Comparison of ENCODE assay signal across 23 cellular contexts in the genomic region with DNA sequence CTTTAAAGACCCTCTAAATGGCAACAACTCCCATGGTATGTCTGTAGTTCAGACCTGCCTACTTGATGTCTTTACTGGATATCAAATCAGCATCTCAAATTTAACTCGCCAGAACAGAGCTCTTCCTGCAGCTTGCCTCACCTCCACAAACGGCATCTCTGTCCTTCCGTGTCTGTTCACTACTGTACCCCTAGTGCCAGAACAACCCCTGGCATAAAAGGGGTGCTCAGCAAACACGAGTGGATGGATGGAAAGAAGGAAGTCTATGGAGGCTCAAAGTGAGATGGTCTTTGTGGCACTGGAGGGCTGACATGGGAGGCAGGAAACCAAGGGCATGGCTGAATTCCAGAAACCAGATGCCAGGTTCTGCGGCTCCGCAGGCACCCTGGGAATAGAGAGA. TPM values are rescaled to one million over a fixed set of nuclear protein-coding genes. Genes with fewer than 3 reads are reported as not detected.
DNase-seq lines count a peak whose midpoint lies in the region; ATAC-seq, FAIRE-seq and TF ChIP-seq lines count a peak whose summit lies in the region.
"Had no signal": no experiment of that assay in that cellular context is flagged by ENCODE, and none has a peak within 500 bp of the region (broad histone marks: within the 10 kb centered on the region; RNA-seq: fewer than 3 reads in every experiment).

No MANE protein-coding gene starts in this region.

- BruUV-seq in K562 (replicated peaks; lab: Mats Ljungman, UMichigan) = no TSS peak

- H3K36me3 Mint-ChIP-seq in activated T-cell treated with anti-CD3 and anti-CD28 coated beads, Interleukin-2, amount 50 U/mL, for 24 hours (ENCODE audit: low read depth) = peaks cover 82% of the 10 kb centered on the region
- H3K36me3 Mint-ChIP-seq in activated T-cell treated with anti-CD3 and anti-CD28 coated beads, Interleukin-2, amount 50 U/mL, for 4 hours (ENCODE audit: insufficient read depth) = peaks cover 21% of the 10 kb centered on the region
- H3K36me3 Mint-ChIP-seq in GM23338 (ENCODE audit: low read depth) (peaks cover 22% of the 10 kb centered on the region), neural crest cell (ENCODE audit: low read depth) (peaks cover 9% of the 10 kb centered on the region)
- peaks cover 31% of the 10 kb centered on the region for H3K36me3 Mint-ChIP-seq in stimulated activated memory B cell treated with anti-CD40 and anti-IgM and Interleukin-4, amounts not matched to agents 10 μg/mL and 1 μg/mL and 100 μg/mL, for 72 hours

- no peak for TF ChIP-seq RAD21 in K562 (CRISPR knock-in tag; conservative IDR thresholded peaks at IDR 0.05 in 1 of 2, IDR thresholded peaks at IDR 0.05 in 1 of 2)

- H3K79me2 ChIP-seq in GM23338 (replicated peaks; ENCODE audit: insufficient read depth) (no peaks in the 10 kb centered on the region), K562 (ENCODE audit: control insufficient read depth, insufficient read depth, low read length) (no peaks in the 10 kb centered on the region)
- H3K79me2 ChIP-seq: parathyroid adenoma had no signal

- H3K4me1 ChIP-seq in GM23338 (ENCODE audit: insufficient read depth) (no peaks in the 10 kb centered on the region; the same call in 1 of the 2 replicates), K562 (replicated peaks in 1 of 2; ENCODE audit: control insufficient read depth in 2 of 2, insufficient read depth in 2 of 2, low read length in 2 of 2) (peaks cover 0 to 32% of the 10 kb centered on the region in 2 experiments; a peak in 2 of 5 replicates)

- WGBS in K562 (ENCODE audit: insufficient coverage, low coverage, missing lambda C conversion rate) = 82% methylated on average over 6 of the region's 6 CpGs

- H3K27me3 Mint-ChIP-seq in activated T-cell treated with anti-CD3 and anti-CD28 coated beads, Interleukin-2, amount 50 U/mL, for 24 hours = no peaks in the 10 kb centered on the region
- no peaks in the 10 kb centered on the region for H3K27me3 Mint-ChIP-seq in activated T-cell treated with anti-CD3 and anti-CD28 coated beads, Interleukin-2, amount 50 U/mL, for 4 hours (ENCODE audit: low read depth)
- H3K27me3 Mint-ChIP-seq in GM23338 (ENCODE audit: insufficient read depth, low read depth, poor library complexity) (peaks cover 25% of the 10 kb centered on the region), neural crest cell (ENCODE audit: low read depth) (peaks cover 7% of the 10 kb centered on the region)
- H3K27me3 Mint-ChIP-seq in stimulated activated memory B cell treated with anti-CD40 and anti-IgM and Interleukin-4, amounts not matched to agents 10 μg/mL and 1 μg/mL and 100 μg/mL, for 72 hours = no peaks in the 10 kb centered on the region
- H3K27me3 Mint-ChIP-seq: activated B cell treated with CpG ODN at 0.5 μM for 24 hours had no signal

- no peak for TF ChIP-seq EP300 in K562 (IDR thresholded peaks at IDR 0.05; ENCODE audit: low read length)

- DNase-seq in activated T-cell treated with anti-CD3 and anti-CD28 coated beads, Interleukin-2, amount 50 U/mL, for 24 hours = no peak
- no peak for DNase-seq in activated T-cell treated with anti-CD3 and anti-CD28 coated beads, Interleukin-2, amount 50 U/mL, for 4 hours
- no peak for DNase-seq in GM23338 (ENCODE audit: low spot score)
- DNase-seq in K562 (ENCODE audit: extremely low read depth in 1 of 4, low spot score in 3 of 4) = no peak
- no peak for DNase-seq in neural crest cell (ENCODE audit: low read depth, low spot score)
- DNase-seq in superior temporal gyrus (ENCODE audit: extremely low spot score) = no peak
- DNase-seq in DMS79 treated with DMSO at 0.1 percent for 48 hours (lab: John Stamatoyannopoulos, UW) = no peak
- DNase-seq: activated B cell treated with CpG ODN at 0.5 μM for 24 hours; activated T-cell treated with anti-CD3 and anti-CD28 coated beads, Interleukin-2, amount 50 U/mL, for 72 hours; body of pancreas; HCEC 1CT; MM.1S; NCI-H1417 treated with DMSO at 0.1 percent for 48 hours; NCI-H524; stimulated activated CD4-positive, alpha-beta T cell treated with anti-CD3 and anti-CD28 coated beads, Interleukin-15, amount 100 ng/mL, for 24 hours had no signal

- intact Hi-C loops in K562 (cut with micrococcal nuclease) = no loop called here

- H3K36me3 ChIP-seq in GM23338 (ENCODE audit: insufficient read depth) = 0 out of 2 replicates have a peak, but pooled peaks cover 8% of the 10 kb centered on the region
- H3K36me3 ChIP-seq in K562 (ENCODE audit: control insufficient read depth, insufficient read depth, low read length) = peaks cover 61% of the 10 kb centered on the region; the same call in 2 of the 3 replicates

- peaks cover 8% of the 10 kb centered on the region for H3K4me1 Mint-ChIP-seq in activated T-cell treated with anti-CD3 and anti-CD28 coated beads, Interleukin-2, amount 50 U/mL, for 24 hours (ENCODE audit: low read depth)
- no peaks in the 10 kb centered on the region for H3K4me1 Mint-ChIP-seq in activated T-cell treated with anti-CD3 and anti-CD28 coated beads, Interleukin-2, amount 50 U/mL, for 4 hours (ENCODE audit: low read depth)
- H3K4me1 Mint-ChIP-seq in GM23338 = peaks cover 43% of the 10 kb centered on the region
- H3K4me1 Mint-ChIP-seq in neural crest cell = peaks cover 44% of the 10 kb centered on the region
- H3K4me1 Mint-ChIP-seq in stimulated activated memory B cell treated with anti-CD40 and anti-IgM and Interleukin-4, amounts not matched to agents 10 μg/mL and 1 μg/mL and 100 μg/mL, for 72 hours = no peaks in the 10 kb centered on the region
- H3K4me1 Mint-ChIP-seq: activated B cell treated with CpG ODN at 0.5 μM for 24 hours had no signal

- H3K9me3 Mint-ChIP-seq in activated T-cell treated with anti-CD3 and anti-CD28 coated beads, Interleukin-2, amount 50 U/mL, for 24 hours = no peaks in the 10 kb centered on the region
- no peaks in the 10 kb centered on the region for H3K9me3 Mint-ChIP-seq in activated T-cell treated with anti-CD3 and anti-CD28 coated beads, Interleukin-2, amount 50 U/mL, for 4 hours
- H3K9me3 Mint-ChIP-seq in GM23338 = no peaks in the 10 kb centered on the region
- H3K9me3 Mint-ChIP-seq in neural crest cell = no peaks in the 10 kb centered on the region
- H3K9me3 Mint-ChIP-seq in stimulated activated memory B cell treated with anti-CD40 and anti-IgM and Interleukin-4, amounts not matched to agents 10 μg/mL and 1 μg/mL and 100 μg/mL, for 72 hours = no peaks in the 10 kb centered on the region
- H3K9me3 Mint-ChIP-seq: activated B cell treated with CpG ODN at 0.5 μM for 24 hours; activated T-cell treated with anti-CD3 and anti-CD28 coated beads, Interleukin-2, amount 50 U/mL, for 72 hours had no signal

- TF ChIP-seq POLR2A in K562 (conservative IDR thresholded peaks at IDR 0.05) = 0 out of 2 replicates have a peak, but pooled peaks have one; percentile 7

- no peak for ATAC-seq in activated T-cell treated with anti-CD3 and anti-CD28 coated beads, Interleukin-2, amount 50 U/mL, for 4 hours
- ATAC-seq in GM23338 = no peak
- no peak for ATAC-seq in K562
- no peak for ATAC-seq in stimulated activated memory B cell treated with anti-CD40 and anti-IgM and Interleukin-4, amounts not matched to agents 10 μg/mL and 1 μg/mL and 100 μg/mL, for 72 hours
- ATAC-seq: activated T-cell treated with anti-CD3 and anti-CD28 coated beads, Interleukin-2, amount 50 U/mL, for 72 hours; body of pancreas; sciatic nerve had no signal

- peaks cover 5% of the 10 kb centered on the region for H3K9me1 ChIP-seq in K562 (ENCODE audit: control insufficient read depth, insufficient read depth, low read length)

- no peak overlapping the region for H3K4me3 Mint-ChIP-seq in activated T-cell treated with anti-CD3 and anti-CD28 coated beads, Interleukin-2, amount 50 U/mL, for 24 hours
- no peak overlapping the region for H3K4me3 Mint-ChIP-seq in activated T-cell treated with anti-CD3 and anti-CD28 coated beads, Interleukin-2, amount 50 U/mL, for 4 hours
- H3K4me3 Mint-ChIP-seq in GM23338 = no peak overlapping the region
- peak overlapping the region; percentile 20 for H3K4me3 Mint-ChIP-seq in neural crest cell
- no peak overlapping the region for H3K4me3 Mint-ChIP-seq in stimulated activated memory B cell treated with anti-CD40 and anti-IgM and Interleukin-4, amounts not matched to agents 10 μg/mL and 1 μg/mL and 100 μg/mL, for 72 hours
- H3K4me3 Mint-ChIP-seq: activated B cell treated with CpG ODN at 0.5 μM for 24 hours; activated T-cell treated with anti-CD3 and anti-CD28 coated beads, Interleukin-2, amount 50 U/mL, for 72 hours had no signal

- CTCF ChIA-PET in K562 (lab: Yijun Ruan, JAX; ENCODE audit: low intra/inter-chr PET ratio) = no interaction called here

- H3K27me3 ChIP-seq in GM23338 (ENCODE audit: insufficient read depth) (no peaks in the 10 kb centered on the region), K562 (ENCODE audit: control insufficient read depth in 2 of 2, insufficient read depth in 2 of 2, low read length in 2 of 2) (no peaks in the 10 kb centered on the region)
- H3K27me3 ChIP-seq: body of pancreas had no signal

- no peak overlapping the region for H2AFZ ChIP-seq in GM23338
- no peak overlapping the region for H2AFZ ChIP-seq in K562 (ENCODE audit: low read depth, low read length)
- H2AFZ ChIP-seq: parathyroid adenoma had no signal

- H3K27ac ChIP-seq in GM23338 (ENCODE audit: low read depth) (0 out of 2 replicates have a peak overlapping the region, but pooled peaks have one; percentile 32), K562 (ENCODE audit: extremely low read depth, low read depth, low read length) (no peak overlapping the region)
- H3K27ac ChIP-seq: body of pancreas, C4-2B, coronary artery, parathyroid adenoma had no signal

- H3K9me2 ChIP-seq in GM23338 (ENCODE audit: insufficient read depth) = no peaks in the 10 kb centered on the region

- H4K20me1 ChIP-seq in GM23338 (replicated peaks; ENCODE audit: insufficient read depth) (peaks cover 14% of the 10 kb centered on the region), K562 (replicated peaks; ENCODE audit: control insufficient read depth, insufficient read depth, low read length) (peaks cover 12% of the 10 kb centered on the region; the same call in 1 of the 2 replicates)

- no peak overlapping the region for H3K9ac ChIP-seq in K562 (ENCODE audit: insufficient read depth in 1 of 2, low read depth in 2 of 2, low read length in 2 of 2)
- H3K9ac ChIP-seq: parathyroid adenoma had no signal

- H3K4me3 ChIP-seq in GM23338 = no peak overlapping the region
- no peak overlapping the region for H3K4me3 ChIP-seq in K562
- H3K4me3 ChIP-seq: body of pancreas, coronary artery had no signal

- peak overlapping the region; percentile 35 for H3K27ac Mint-ChIP-seq in activated T-cell treated with anti-CD3 and anti-CD28 coated beads, Interleukin-2, amount 50 U/mL, for 24 hours
- H3K27ac Mint-ChIP-seq in GM23338 (no peak overlapping the region), neural crest cell (ENCODE audit: unreplicated experiment) (peak overlapping the region; percentile 71)
- H3K27ac Mint-ChIP-seq in stimulated activated memory B cell treated with anti-CD40 and anti-IgM and Interleukin-4, amounts not matched to agents 10 μg/mL and 1 μg/mL and 100 μg/mL, for 72 hours = no peak overlapping the region
- H3K27ac Mint-ChIP-seq: activated B cell treated with CpG ODN at 0.5 μM for 24 hours; activated T-cell treated with anti-CD3 and anti-CD28 coated beads, Interleukin-2, amount 50 U/mL, for 72 hours had no signal

- H3F3A ChIP-seq in GM23338 (replicated peaks; ENCODE audit: low read depth) = no peaks in the 10 kb centered on the region

- FAIRE-seq in K562 (lab: Jason Lieb, UNC) = peak; percentile 68
- FAIRE-seq: endometrium, RCC 7860, urothelium cell line had no signal

- POLR2A ChIA-PET in K562 (lab: Yijun Ruan, JAX) = interaction anchor here (1.2 to 15.5 kb wide), 3 partner anchors 9 to 36 kb away, joined by 3 to 148 read pairs (median 11); a partner anchor contains a TSS

- no peak for TF ChIP-seq CTCF in GM23338 (conservative IDR thresholded peaks at IDR 0.05; ENCODE audit: low read depth in 2 of 2)
- no peak for TF ChIP-seq CTCF in K562 (IDR thresholded peaks at IDR 0.05 in 2 of 3, conservative IDR thresholded peaks at IDR 0.05 in 1 of 3; ENCODE audit: insufficient read depth in 2 of 3, low read depth in 1 of 3, low read length in 3 of 3)
- no peak for TF ChIP-seq CTCF in neural crest cell (conservative IDR thresholded peaks at IDR 0.05)

- in situ Hi-C loops in K562 (cut with MboI) = no loop called here

- H3K4me2 ChIP-seq in GM23338 (no peak overlapping the region), K562 (ENCODE audit: insufficient read depth, low read length) (no peak overlapping the region)

- H3K9me3 ChIP-seq in K562 (replicated peaks; ENCODE audit: control insufficient read depth, insufficient read depth, low read depth, low read length) = no peaks in the 10 kb centered on the region
- H3K9me3 ChIP-seq: body of pancreas had no signal

RNA-seq across cellular contexts. Expression of a gene that starts 22.7 kb away (rescaled TPM):
- total RNA-seq in activated T-cell treated with anti-CD3 and anti-CD28 coated beads, Interleukin-2, amount 50 U/mL, for 4 hours = 100 to 1,000 TPM; 172 to 194 (median 185) TPM
- total RNA-seq in GM23338 (2014; rRNA removed; shearing (Covaris generic)) = 121 and 155 TPM in 2 replicates
- 130 and 131 TPM in 2 replicates for polyA plus RNA-seq in GM23338 (2016; fragmentation: Nextera tagmentation; extraction: Ambion mirVana)
- 14.4 and 25.2 TPM in 2 replicates for total RNA-seq in K562 (2011; cell fraction: chromatin; rRNA removed; ENCODE audit: low replicate concordance)
- 24.8 and 26.6 TPM in 2 replicates for total RNA-seq in K562 (2011; cell fraction: nucleolus; rRNA removed)
- total RNA-seq in K562 (2011; cell fraction: nucleoplasm; rRNA removed) = 26.0 and 33.7 TPM in 2 replicates
- 193 and 248 TPM in 2 replicates for total RNA-seq in K562 (2014; rRNA removed)
- 152 TPM in 2 replicates for total RNA-seq in K562 (2014; rRNA removed; fragmentation: Illumina TruSeq; extraction: Trizol)
- total RNA-seq in K562 (2015; rRNA removed; fragmentation: Illumina TruSeq; extraction: Trizol) = 175 and 180 TPM in 2 replicates
- 226 and 236 TPM in 2 replicates for total RNA-seq in K562 (2021)
- polyA plus RNA-seq in K562 (2011; rRNA removed) = 66.9 and 72.9 TPM in 2 replicates
- polyA plus RNA-seq in K562 (2011; cell fraction: cytosol; rRNA removed) = 93.0 and 93.1 TPM in 2 replicates
- polyA plus RNA-seq in K562 (2011; cell fraction: nucleus; rRNA removed) = 36.4 and 42.0 TPM in 2 replicates
- polyA plus RNA-seq in K562 (2012) = 179 and 203 TPM in 2 replicates
- polyA plus RNA-seq in K562 (2014; fragmentation: Illumina TruSeq; extraction: Trizol) = 244 and 303 TPM in 2 replicates
- 10 to 100 TPM; 52.2 to 79.7 TPM for polyA plus RNA-seq in K562 (2014; fragmentation: Nextera tagmentation; extraction: Ambion mirVana)
- 202 and 235 TPM in 2 replicates for polyA plus RNA-seq in K562 (2014; rRNA removed)
- polyA minus RNA-seq in K562 (2011; rRNA and poly(A)+ RNA removed) = 31.8 and 36.8 TPM in 2 replicates
- 32.4 and 42.5 TPM in 2 replicates for polyA minus RNA-seq in K562 (2011; cell fraction: cytosol; rRNA and poly(A)+ RNA removed)
- 12.3 and 19.7 TPM in 2 replicates for polyA minus RNA-seq in K562 (2011; cell fraction: nucleus; rRNA and poly(A)+ RNA removed)
- total RNA-seq in neural crest cell = 96.2 and 97.5 TPM in 2 replicates

RNA-seq across cellular contexts. Expression of a gene that starts 22.9 kb away (rescaled TPM):
- total RNA-seq in activated T-cell treated with anti-CD3 and anti-CD28 coated beads, Interleukin-2, amount 50 U/mL, for 4 hours = 1 to 10 TPM; 7.2 to 8.3 (median 7.7) TPM
- 8.4 and 11.5 TPM in 2 replicates for total RNA-seq in GM23338 (2014; rRNA removed; shearing (Covaris generic))
- polyA plus RNA-seq in GM23338 (2016; fragmentation: Nextera tagmentation; extraction: Ambion mirVana) = 5.9 and 6.4 TPM in 2 replicates
- total RNA-seq in K562 (2011; cell fraction: chromatin; rRNA removed; ENCODE audit: low replicate concordance) = 21.5 and 31.8 TPM in 2 replicates
- 25.8 and 27.7 TPM in 2 replicates for total RNA-seq in K562 (2011; cell fraction: nucleolus; rRNA removed)
- 22.4 and 29.6 TPM in 2 replicates for total RNA-seq in K562 (2011; cell fraction: nucleoplasm; rRNA removed)
- 7.9 and 9.6 TPM in 2 replicates for total RNA-seq in K562 (2014; rRNA removed)
- total RNA-seq in K562 (2014; rRNA removed; fragmentation: Illumina TruSeq; extraction: Trizol) = 8.3 and 11.2 TPM in 2 replicates
- 10.5 and 12.7 TPM in 2 replicates for total RNA-seq in K562 (2015; rRNA removed; fragmentation: Illumina TruSeq; extraction: Trizol)
- total RNA-seq in K562 (2021) = 15.2 and 16.9 TPM in 2 replicates
- 11.3 and 12.3 TPM in 2 replicates for polyA plus RNA-seq in K562 (2011; rRNA removed)
- polyA plus RNA-seq in K562 (2011; cell fraction: cytosol; rRNA removed) = 15.1 and 18.6 TPM in 2 replicates
- 11.4 and 21.0 TPM in 2 replicates for polyA plus RNA-seq in K562 (2011; cell fraction: nucleus; rRNA removed)
- 9.8 and 11.3 TPM in 2 replicates for polyA plus RNA-seq in K562 (2012)
- polyA plus RNA-seq in K562 (2014; fragmentation: Illumina TruSeq; extraction: Trizol) = 14.7 and 18.0 TPM in 2 replicates
- 1 to 10 TPM; 8.8 to 8.9 TPM for polyA plus RNA-seq in K562 (2014; fragmentation: Nextera tagmentation; extraction: Ambion mirVana)
- polyA plus RNA-seq in K562 (2014; rRNA removed) = 9.4 and 13.3 TPM in 2 replicates
- polyA minus RNA-seq in K562 (2011; rRNA and poly(A)+ RNA removed) = 8.3 and 14.1 TPM in 2 replicates
- polyA minus RNA-seq in K562 (2011; cell fraction: cytosol; rRNA and poly(A)+ RNA removed) = 6.2 and 7.9 TPM in 2 replicates
- polyA minus RNA-seq in K562 (2011; cell fraction: nucleus; rRNA and poly(A)+ RNA removed) = 8.2 and 11.0 TPM in 2 replicates
- total RNA-seq in neural crest cell = 16.0 and 17.3 TPM in 2 replicates

Comparison
In these comparisons a context has a peak if more than half of its experiments do, and no peak if none do; other contexts are left out.
1. H3K27ac Mint-ChIP-seq: peak in activated T-cell treated with anti-CD3 and anti-CD28 coated beads, Interleukin-2, amount 50 U/mL, for 24 hours (single experiment) and neural crest cell (single experiment); none in GM23338 (single experiment) and stimulated activated memory B cell treated with anti-CD40 and anti-IgM and Interleukin-4, amounts not matched to agents 10 μg/mL and 1 μg/mL and 100 μg/mL, for 72 hours (single experiment).